19 cellular contexts compared by ENCODE assay signal in genomic region chr18:54928236-54928635, GRCh38. TPM values are rescaled to one million over a fixed set of nuclear protein-coding genes. Genes with fewer than 3 reads are reported as not detected.
"Had no signal": no experiment of that assay in that cellular context is flagged by ENCODE, and none has a peak within 500 bp of the region (broad histone marks: within the 10 kb centered on the region; RNA-seq: fewer than 3 reads in every experiment).

No MANE protein-coding gene starts in this region.

- DNase-seq: effector memory CD8-positive, alpha-beta T cell; esophagus squamous epithelium; heart right ventricle; hypothalamus; islet precursor cell; left cardiac atrium; left ventricle myocardium inferior; mucosa of descending colon; naive thymus-derived CD8-positive, alpha-beta T cell; pancreas; right cardiac atrium; small intestine; stimulated activated CD4-positive, alpha-beta T cell treated with anti-CD3 and anti-CD28 coated beads, Interleukin-12 subunit alpha, Interleukin-12 subunit beta, amount 100 ng/mL, for 4 hours; stimulated activated naive CD4-positive, alpha-beta T cell treated with Interleukin-2 at 50 U/mL for 16 hours; tibial artery; upper lobe of right lung had no signal

- H3K27ac ChIP-seq: esophagus squamous epithelium, heart right ventricle, left ventricle myocardium inferior, neutrophil, pancreas, tibial artery, upper lobe of right lung, vagina had no signal

- H3K4me1 ChIP-seq: esophagus squamous epithelium, left ventricle myocardium inferior, pancreas, tibial artery, upper lobe of right lung, vagina had no signal

- H3K36me3 ChIP-seq: esophagus squamous epithelium, neutrophil, pancreas, tibial artery, vagina had no signal

- H3K4me3 ChIP-seq: esophagus squamous epithelium, heart right ventricle, left ventricle myocardium inferior, lung, mucosa of descending colon, pancreas, tibial artery, upper lobe of right lung, vagina had no signal

- ATAC-seq: effector memory CD8-positive, alpha-beta T cell; heart right ventricle; left cardiac atrium; mucosa of descending colon; naive thymus-derived CD8-positive, alpha-beta T cell; pancreas; right cardiac atrium; upper lobe of right lung had no signal

- H3K9me3 ChIP-seq: esophagus squamous epithelium, heart right ventricle, left ventricle myocardium inferior, mucosa of descending colon, neutrophil, pancreas, tibial artery, upper lobe of right lung, vagina had no signal

- H3K27me3 ChIP-seq: esophagus squamous epithelium, heart right ventricle, neutrophil, pancreas, tibial artery, upper lobe of right lung, vagina had no signal

RNA-seq across cellular contexts. Expression of gene CCDC68, which starts 31.0 kb away (rescaled TPM):
- total RNA-seq: naive thymus-derived CD8-positive, alpha-beta T cell had no signal
- polyA plus RNA-seq: naive thymus-derived CD8-positive, alpha-beta T cell had no signal
